ENCODE assay signal across 8 cellular contexts in genomic region chr1:150486966-150487762, GRCh38. TPM values are rescaled to one million over a fixed set of nuclear protein-coding genes. Genes with fewer than 3 reads are reported as not detected.
A peak's percentile ranks its signal among the peaks of the same experiment; 100 is the strongest.
DNase-seq lines count a peak whose midpoint lies in the region; ATAC-seq and TF ChIP-seq lines count a peak whose summit lies in the region.

Gene TARS2, plus strand, starts transcription at chr1:150487419. Its CDS starts 32 bp downstream, at chr1:150487451.

- DNase-seq in CD1c-positive myeloid dendritic cell (ENCODE audit: extremely low spot score) (peak; percentile 99), NCI-H82 (lab: John Stamatoyannopoulos, UW) (peak; percentile 100), ecto neural progenitor cell (ENCODE audit: low spot score) (peak; percentile 93), lower leg skin (ENCODE audit: low spot score in 2 of 2) (peak; percentile 98)
- DNase-seq in activated CD4-positive, alpha-beta T cell treated with anti-CD3 and anti-CD28 coated beads, Interleukin-2, amount 50 U/mL, for 48 hours = peak; percentile 95 to 97
- peak; percentile 90 to 95 for DNase-seq in stimulated activated CD4-positive, alpha-beta T cell treated with anti-CD3 and anti-CD28 coated beads, Interleukin-4, amount 100 ng/mL, for 48 hours (ENCODE audit: low read depth in 2 of 2)

- 0% methylated on average over 30 of the region's 30 CpGs for WGBS in lower leg skin, 2 donors

- intact Hi-C loops in lower leg skin (cut with DNase I; ENCODE audit: low total_unique reads) = loop anchor here (10.0 kb wide), 1 partner anchor 508 kb away; no protein-coding TSS in a partner anchor

- ATAC-seq in GM19397 (IDR thresholded peaks at IDR 0.05; ENCODE audit: unreplicated experiment) (peak; percentile 98), HG03571 (IDR thresholded peaks at IDR 0.05; ENCODE audit: unreplicated experiment) (peak; percentile 98)

- peak in 1 of 3 donors; percentile 48 for TF ChIP-seq CTCF in lower leg skin (IDR thresholded peaks at IDR 0.05)

- peak within 1 kb of the TSS; percentile 50 for H3K4me3 ChIP-seq in lower leg skin (ENCODE audit: low read depth, poor library complexity, severe bottlenecking)

- TF ChIP-seq POLR2A in lower leg skin (IDR thresholded peaks at IDR 0.05) = no peak

RNA-seq across cellular contexts. Expression of gene TARS2, which starts in this region (rescaled TPM):
- 10 to 100 TPM in 3 of 4 donors, 1 to 10 TPM in 1; 9.7 to 25.1 (median 16.5) TPM for total RNA-seq in lower leg skin

Comparison
In these comparisons a context has a peak if more than half of its experiments do, and no peak if none do; other contexts are left out.
1. Peak in every context shown above with its lines: DNase-seq, ATAC-seq and H3K4me3 ChIP-seq.